Comparison of ENCODE assay signal across 11 cellular contexts in the genomic region with DNA sequence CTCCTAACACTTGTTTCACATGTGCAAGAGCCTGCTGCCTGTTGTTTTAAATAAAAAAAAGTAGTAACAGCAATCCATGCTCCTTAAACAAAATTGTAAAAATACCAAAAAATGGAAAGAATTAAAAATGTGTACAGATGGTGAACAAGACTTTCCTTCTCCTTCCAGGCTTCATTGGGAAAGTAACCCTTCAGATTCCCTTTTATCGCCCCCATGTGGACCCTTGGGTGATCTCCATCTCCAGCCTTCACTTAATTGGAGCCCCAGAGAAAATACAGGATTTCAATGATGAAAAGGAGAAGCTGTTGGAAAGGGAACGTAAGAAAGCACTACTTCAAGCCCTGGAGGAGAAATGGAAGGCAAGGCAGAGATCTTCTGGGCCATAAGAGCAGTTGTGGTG. TPM values are rescaled to one million over a fixed set of nuclear protein-coding genes. Genes with fewer than 3 reads are reported as not detected.
A peak's percentile ranks its signal among the peaks of the same experiment; 100 is the strongest.
DNase-seq lines count a peak whose midpoint lies in the region; ATAC-seq and TF ChIP-seq lines count a peak whose summit lies in the region.
"Had no signal": no experiment of that assay in that cellular context is flagged by ENCODE, and none has a peak within 500 bp of the region (broad histone marks: within the 10 kb centered on the region; RNA-seq: fewer than 3 reads in every experiment).

No MANE protein-coding gene starts in this region.

- no peaks in the 10 kb centered on the region for H3K27me3 ChIP-seq in brain microvascular endothelial cell (replicated peaks)
- no peaks in the 10 kb centered on the region for H3K27me3 ChIP-seq in naive thymus-derived CD4-positive, alpha-beta T cell (ENCODE audit: control insufficient read depth in 2 of 2, insufficient read depth in 2 of 2, low read length in 2 of 2)
- H3K27me3 ChIP-seq: BLaER1, tibial nerve had no signal

- no peaks in the 10 kb centered on the region for H3K9me3 ChIP-seq in naive thymus-derived CD4-positive, alpha-beta T cell (ENCODE audit: control insufficient read depth in 2 of 3, low read length in 3 of 3)
- H3K9me3 ChIP-seq: BLaER1, tibial nerve had no signal

- H3K36me3 Mint-ChIP-seq in nephron progenitor cell (ENCODE audit: low read depth): peaks cover 39% of the 10 kb centered on the region
- peaks cover 11 to 39% (median 17%) of the 10 kb centered on the region in 5 donors for H3K36me3 Mint-ChIP-seq in naive thymus-derived CD4-positive, alpha-beta T cell

- in situ Hi-C loops in brain microvascular endothelial cell (cut with HindIII; ENCODE audit: low pct_ligation_motif_present, low sequenced_read_pairs): no loop called here

- peak overlapping the region; percentile 6 for H3K27ac Mint-ChIP-seq in nephron progenitor cell
- H3K27ac Mint-ChIP-seq in naive thymus-derived CD4-positive, alpha-beta T cell: no peak overlapping the region

- H3K4me1 Mint-ChIP-seq in nephron progenitor cell: peaks cover 42% of the 10 kb centered on the region
- H3K4me1 Mint-ChIP-seq in naive thymus-derived CD4-positive, alpha-beta T cell: peaks cover 0 to 14% (median 6%) of the 10 kb centered on the region in 7 donors

- H3K4me1 ChIP-seq in naive thymus-derived CD4-positive, alpha-beta T cell (ENCODE audit: control insufficient read depth in 2 of 2, insufficient read depth in 2 of 2, low read length in 2 of 2): no peaks in the 10 kb centered on the region
- H3K4me1 ChIP-seq: BLaER1, tibial nerve had no signal

- peaks cover 4% of the 10 kb centered on the region for H3K36me3 ChIP-seq in brain microvascular endothelial cell (replicated peaks)
- peaks cover 18 to 67% (median 26%) of the 10 kb centered on the region in 3 experiments for H3K36me3 ChIP-seq in naive thymus-derived CD4-positive, alpha-beta T cell (ENCODE audit: control insufficient read depth in 2 of 3, insufficient read depth in 3 of 3, low read length in 3 of 3)

- no peaks in the 10 kb centered on the region for H3K27me3 Mint-ChIP-seq in nephron progenitor cell (ENCODE audit: low read depth, poor library complexity)
- H3K27me3 Mint-ChIP-seq in naive thymus-derived CD4-positive, alpha-beta T cell: no peaks in the 10 kb centered on the region

- H3K27ac ChIP-seq in brain microvascular endothelial cell: no peak overlapping the region
- no peak overlapping the region for H3K27ac ChIP-seq in naive thymus-derived CD4-positive, alpha-beta T cell (ENCODE audit: low read depth, low read length)
- H3K27ac ChIP-seq: BLaER1, tibial nerve had no signal

- no peak overlapping the region for H3K4me3 ChIP-seq in brain microvascular endothelial cell (ENCODE audit: low read depth, low read length)
- no peak overlapping the region for H3K4me3 ChIP-seq in naive thymus-derived CD4-positive, alpha-beta T cell (ENCODE audit: low read length)
- H3K4me3 ChIP-seq: BLaER1, tibial nerve had no signal

- peak; percentile 2 for DNase-seq in NCI-H2171 treated with DMSO at 0.1 percent for 48 hours (lab: John Stamatoyannopoulos, UW)
- DNase-seq in NCI-H2171 (lab: John Stamatoyannopoulos, UW): no peak
- peak; percentile 22 for DNase-seq in HuH-7.5 (ENCODE audit: low spot score)
- DNase-seq in brain microvascular endothelial cell: no peak
- DNase-seq in nephron progenitor cell: no peak
- DNase-seq in naive thymus-derived CD4-positive, alpha-beta T cell: no peak
- DNase-seq: NCI-H1436 treated with DMSO at 0.1 percent for 48 hours had no signal

- intact Hi-C loops in naive thymus-derived CD4-positive, alpha-beta T cell (cut with micrococcal nuclease): loop anchor here in 1 of 2 donors (1.0 kb wide), 1 partner anchor 13 kb away; no protein-coding TSS in a partner anchor

- POLR2A ChIA-PET in naive thymus-derived CD4-positive, alpha-beta T cell (lab: Charles Lee): no interaction called here

- TF ChIP-seq CTCF in brain microvascular endothelial cell (IDR thresholded peaks at IDR 0.05; ENCODE audit: low read depth, low read length, missing control alignments): peak; percentile 65
- peak; percentile 34 for TF ChIP-seq CTCF in nephron progenitor cell (IDR thresholded peaks at IDR 0.05)

- no peak for ATAC-seq in naive thymus-derived CD4-positive, alpha-beta T cell
- ATAC-seq in GM18502 (IDR thresholded peaks at IDR 0.05; ENCODE audit: poor library complexity, unreplicated experiment) (no peak), GM19023 (IDR thresholded peaks at IDR 0.05; ENCODE audit: unreplicated experiment) (no peak)

- CTCF ChIA-PET in naive thymus-derived CD4-positive, alpha-beta T cell (lab: Charles Lee): interaction anchor here (0.6 to 2.7 kb wide), 7 partner anchors 15 to 458 kb away, joined by 3 to 14 read pairs (median 3); a partner anchor contains a TSS

- H3K9me3 Mint-ChIP-seq in nephron progenitor cell: no peaks in the 10 kb centered on the region
- no peaks in the 10 kb centered on the region for H3K9me3 Mint-ChIP-seq in naive thymus-derived CD4-positive, alpha-beta T cell

- H3K4me3 Mint-ChIP-seq in nephron progenitor cell: no peak overlapping the region
- no peak overlapping the region for H3K4me3 Mint-ChIP-seq in naive thymus-derived CD4-positive, alpha-beta T cell

RNA-seq across cellular contexts. Expression of a gene that starts 14.2 kb away (rescaled TPM):
- total RNA-seq in naive thymus-derived CD4-positive, alpha-beta T cell: 10 to 100 TPM; 43.8 to 94.4 (median 77.3) TPM
- polyA plus RNA-seq in naive thymus-derived CD4-positive, alpha-beta T cell: 10 to 100 TPM in 1 of 2 donors, 1 to 10 TPM in 1; 6.5 to 13.5 TPM

Comparison
In these comparisons a context has a peak if more than half of its experiments do, and no peak if none do; other contexts are left out.
1. DNase-seq: peak in NCI-H2171 treated with DMSO at 0.1 percent for 48 hours (single experiment) and HuH-7.5 (single experiment); none in NCI-H2171 (single experiment), brain microvascular endothelial cell (single experiment), nephron progenitor cell (single experiment) and naive thymus-derived CD4-positive, alpha-beta T cell (0 of 9).